In genomic region chr1:156463874-156464273, GRCh38 we compare ENCODE assay signal across 14 cellular contexts. TPM values are rescaled to one million over a fixed set of nuclear protein-coding genes. Genes with fewer than 3 reads are reported as not detected.
DNase-seq lines count a peak whose midpoint lies in the region; ATAC-seq and TF ChIP-seq lines count a peak whose summit lies in the region.
"Had no signal": no experiment of that assay in that cellular context is flagged by ENCODE, and none has a peak within 500 bp of the region (broad histone marks: within the 10 kb centered on the region; RNA-seq: fewer than 3 reads in every experiment).

No MANE protein-coding gene starts in this region.

- DNase-seq in dorsolateral prefrontal cortex: no peak
- no peak for DNase-seq in lower lobe of right lung
- DNase-seq in stimulated activated effector memory CD8-positive, alpha-beta T cell treated with anti-CD3 and anti-CD28 coated beads, Interleukin-12 subunit alpha, Interleukin-12 subunit beta, amount 100 ng/mL, for 72 hours (ENCODE audit: low spot score in 2 of 2): no peak
- no peak for DNase-seq in Kasumi-1 (lab: John Stamatoyannopoulos, UW)
- DNase-seq in EL: no peak
- DNase-seq in NCI-H1105 treated with DMSO at 0.1 percent for 48 hours (lab: John Stamatoyannopoulos, UW): no peak
- DNase-seq: activated CD4-positive, alpha-beta T cell treated with anti-CD3 and anti-CD28 coated beads for 4 hours; DMS79 treated with DMSO at 0.1 percent for 48 hours; NCI-H2171 treated with DMSO at 0.1 percent for 48 hours had no signal

- H3K36me3 ChIP-seq in lower lobe of right lung: peaks cover 43% of the 10 kb centered on the region

- TF ChIP-seq CTCF in dorsolateral prefrontal cortex (IDR thresholded peaks at IDR 0.05 in 54 of 56, conservative IDR thresholded peaks at IDR 0.05 in 2 of 56; ENCODE audit: low read depth in 1 of 56, partially characterized antibody in 56 of 56): no peak
- TF ChIP-seq CTCF in lower lobe of right lung (IDR thresholded peaks at IDR 0.05): no peak

- H3K27me3 ChIP-seq in dorsolateral prefrontal cortex (no peaks in the 10 kb centered on the region), lower lobe of right lung (ENCODE audit: low read depth) (no peaks in the 10 kb centered on the region)
- H3K27me3 ChIP-seq: hepatocyte had no signal

- no peak overlapping the region for H3K4me3 Mint-ChIP-seq in stimulated activated effector memory CD8-positive, alpha-beta T cell treated with anti-CD3 and anti-CD28 coated beads, Interleukin-12 subunit alpha, Interleukin-12 subunit beta, amount 100 ng/mL, for 72 hours
- H3K4me3 Mint-ChIP-seq: activated T-helper 17 cell treated with anti-CD3 and anti-CD28 coated beads, Interleukin-2, amount 50 U/mL, for 72 hours; B cell had no signal

- peaks cover 33% of the 10 kb centered on the region for H3K4me1 Mint-ChIP-seq in stimulated activated effector memory CD8-positive, alpha-beta T cell treated with anti-CD3 and anti-CD28 coated beads, Interleukin-12 subunit alpha, Interleukin-12 subunit beta, amount 100 ng/mL, for 72 hours

- no peaks in the 10 kb centered on the region for H3K9me3 ChIP-seq in lower lobe of right lung

- H3K27ac ChIP-seq in dorsolateral prefrontal cortex: peak overlapping the region in 30 of 59 donors; percentile 1 to 80 (median 46)
- peak overlapping the region; percentile 13 for H3K27ac ChIP-seq in lower lobe of right lung
- H3K27ac ChIP-seq: hepatocyte had no signal

- peaks cover 27% of the 10 kb centered on the region for H3K4me1 ChIP-seq in lower lobe of right lung

- intact Hi-C loops in dorsolateral prefrontal cortex (cut with DNase I): no loop called here
- intact Hi-C loops in lower lobe of right lung (cut with DNase I): no loop called here

- H3K36me3 Mint-ChIP-seq in stimulated activated effector memory CD8-positive, alpha-beta T cell treated with anti-CD3 and anti-CD28 coated beads, Interleukin-12 subunit alpha, Interleukin-12 subunit beta, amount 100 ng/mL, for 72 hours: peaks cover 63% of the 10 kb centered on the region

- H3K9me3 Mint-ChIP-seq in stimulated activated effector memory CD8-positive, alpha-beta T cell treated with anti-CD3 and anti-CD28 coated beads, Interleukin-12 subunit alpha, Interleukin-12 subunit beta, amount 100 ng/mL, for 72 hours: no peaks in the 10 kb centered on the region
- H3K9me3 Mint-ChIP-seq: activated T-helper 17 cell treated with anti-CD3 and anti-CD28 coated beads, Interleukin-2, amount 50 U/mL, for 72 hours had no signal

- no peak overlapping the region for H3K4me3 ChIP-seq in dorsolateral prefrontal cortex
- H3K4me3 ChIP-seq in lower lobe of right lung: no peak overlapping the region
- H3K4me3 ChIP-seq: hepatocyte had no signal

- H3K27ac Mint-ChIP-seq in stimulated activated effector memory CD8-positive, alpha-beta T cell treated with anti-CD3 and anti-CD28 coated beads, Interleukin-12 subunit alpha, Interleukin-12 subunit beta, amount 100 ng/mL, for 72 hours: peak overlapping the region; percentile 63

- peak; percentile 16 for TF ChIP-seq POLR2A in GM15510 (IDR thresholded peaks at IDR 0.05; ENCODE audit: borderline replicate concordance, extremely low read depth, insufficient read length)

- ATAC-seq in lower lobe of right lung (peak; percentile 26 to 54), GM18867 (IDR thresholded peaks at IDR 0.05; ENCODE audit: unreplicated experiment) (no peak)
- no peak for ATAC-seq in stimulated activated effector memory CD8-positive, alpha-beta T cell treated with anti-CD3 and anti-CD28 coated beads, Interleukin-12 subunit alpha, Interleukin-12 subunit beta, amount 100 ng/mL, for 72 hours
- ATAC-seq: activated T-helper 17 cell treated with anti-CD3 and anti-CD28 coated beads, Interleukin-2, amount 50 U/mL, for 72 hours had no signal

RNA-seq across cellular contexts. Expression of gene MEF2D, which starts 36.7 kb away (rescaled TPM):
- total RNA-seq in dorsolateral prefrontal cortex (100 to 1,000 TPM in 40 of 120 experiments, 10 to 100 TPM in 80; 63.8 to 123 (median 93.8) TPM), lower lobe of right lung (51.0 TPM)

Comparison
In these comparisons a context has a peak if more than half of its experiments do, and no peak if none do; other contexts are left out.
1. ATAC-seq: peak in lower lobe of right lung (2 of 2); none in stimulated activated effector memory CD8-positive, alpha-beta T cell treated with anti-CD3 and anti-CD28 coated beads, Interleukin-12 subunit alpha, Interleukin-12 subunit beta, amount 100 ng/mL, for 72 hours (single experiment) and GM18867 (single experiment).